Comparison of ENCODE assay signal across 18 cellular contexts in the genomic region with DNA sequence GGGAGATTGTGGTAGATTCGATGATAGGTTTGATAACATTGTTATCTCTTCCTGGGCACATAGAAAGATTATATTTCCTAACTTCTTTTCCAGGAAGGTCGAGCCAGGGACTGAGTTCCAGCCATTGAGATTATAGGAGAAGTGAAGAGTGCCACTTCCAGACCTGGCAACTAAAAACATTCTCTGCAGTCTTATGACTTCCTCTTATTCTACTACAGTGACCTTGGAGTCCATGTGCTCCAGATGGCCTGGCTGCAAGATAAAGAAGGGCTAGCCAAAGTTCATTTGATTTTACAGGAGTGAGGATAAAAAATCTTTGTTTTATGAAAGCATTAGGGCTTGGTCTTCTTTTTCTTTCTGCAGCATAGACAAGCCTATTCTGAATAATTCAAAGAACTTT.
DNase-seq lines count a peak whose midpoint lies in the region; ATAC-seq, FAIRE-seq and TF ChIP-seq lines count a peak whose summit lies in the region.
"Had no signal": no experiment of that assay in that cellular context is flagged by ENCODE, and none has a peak within 500 bp of the region (broad histone marks: within the 10 kb centered on the region; RNA-seq: fewer than 3 reads in every experiment).

No MANE protein-coding gene starts in this region.

- no peak for TF ChIP-seq CTCF in right lobe of liver (IDR thresholded peaks at IDR 0.05)
- no peak for TF ChIP-seq CTCF in HepG2 (CRISPR knock-in tag; IDR thresholded peaks at IDR 0.05)

- POLR2A ChIA-PET in HepG2 (lab: Yijun Ruan, JAX), result no interaction called here

- DNase-seq in right lobe of liver (no peak), HepG2 (ENCODE audit: low spot score) (no peak), cerebellar cortex (ENCODE audit: low spot score) (peak; percentile 80), left lobe of liver (ENCODE audit: low spot score) (no peak), GM19238 (ENCODE audit: insufficient read length, low spot score) (no peak)
- DNase-seq: COR-L47; MG63; NCI-H2029 treated with DMSO at 0.1 percent for 48 hours; NCI-H2227 treated with DMSO at 0.1 percent for 48 hours; NCI-H69; NK-92 treated with Interleukin-12 subunit alpha and Interleukin-12 subunit beta, amount 100 ng/mL, for 24 hours; PC-9; SK-N-SH had no signal

- intact Hi-C loops in right lobe of liver (cut with DNase I) (no loop called here), HepG2 (cut with micrococcal nuclease; ENCODE audit: unreplicated experiment) (loop anchor here (10.0 kb wide), 1 partner anchor 287 kb away; no protein-coding TSS in a partner anchor)

- H3K4me2 ChIP-seq in HepG2 (ENCODE audit: low read depth, low read length), result no peak overlapping the region
- H3K4me2 ChIP-seq: KMS-11, PC-9, SK-N-SH had no signal

- no peak overlapping the region for H3K4me3 ChIP-seq in right lobe of liver
- no peak overlapping the region for H3K4me3 ChIP-seq in HepG2 (replicated peaks in 1 of 3; ENCODE audit: insufficient read depth in 1 of 3, low read depth in 2 of 3, low read length in 3 of 3)
- H3K4me3 ChIP-seq: MG63, PC-9 had no signal

- no peaks in the 10 kb centered on the region for H3K36me3 ChIP-seq in right lobe of liver
- no peaks in the 10 kb centered on the region for H3K36me3 ChIP-seq in HepG2 (replicated peaks in 1 of 2; ENCODE audit: control insufficient read depth in 1 of 2, insufficient read depth in 2 of 2, low read length in 2 of 2)
- H3K36me3 ChIP-seq: MG63 had no signal

- H4K20me1 ChIP-seq in HepG2 (ENCODE audit: insufficient read depth, low read length), result no peaks in the 10 kb centered on the region

- FAIRE-seq in HepG2 (lab: Jason Lieb, UNC), result no peak
- FAIRE-seq: GM12892, H54 had no signal

- H3K9ac ChIP-seq in HepG2 (ENCODE audit: insufficient read depth, low read depth, low read length), result no peak overlapping the region
- H3K9ac ChIP-seq: KMS-11, SK-N-SH had no signal

- H3K4me1 ChIP-seq in right lobe of liver (peaks cover 0 to 21% (median 3%) of the 10 kb centered on the region in 4 donors), HepG2 (ENCODE audit: insufficient read depth, low read length) (peaks cover 6% of the 10 kb centered on the region)

- TF ChIP-seq RAD21 in HepG2 (CRISPR knock-in tag; IDR thresholded peaks at IDR 0.05), result no peak

- no TSS peak for BruUV-seq in HepG2 (replicated peaks; lab: Mats Ljungman, UMichigan)

- ATAC-seq in right lobe of liver (peak in 3 of 4 donors; percentile 27 to 57 (median 41)), HepG2 (no peak), left lobe of liver (peak; percentile 23), GM21381 (IDR thresholded peaks at IDR 0.05; ENCODE audit: unreplicated experiment) (no peak), GM18870 (IDR thresholded peaks at IDR 0.05; ENCODE audit: unreplicated experiment) (no peak)

- H3K79me2 ChIP-seq in HepG2 (ENCODE audit: insufficient read depth, low read length), result no peaks in the 10 kb centered on the region

- H3K9me3 ChIP-seq in right lobe of liver (no peaks in the 10 kb centered on the region), HepG2 (ENCODE audit: low read length) (no peaks in the 10 kb centered on the region)
- H3K9me3 ChIP-seq: MG63, SK-N-SH had no signal

- no peak for TF ChIP-seq EP300 in HepG2 (IDR thresholded peaks at IDR 0.05; ENCODE audit: low read depth in 2 of 2, low read length in 2 of 2)
- TF ChIP-seq EP300 in HepG2 (CRISPR knock-in tag; IDR thresholded peaks at IDR 0.05; ENCODE audit: borderline replicate concordance), result no peak

- CTCF ChIA-PET in HepG2 (lab: Yijun Ruan, JAX; ENCODE audit: low intra/inter-chr PET ratio, low total read pairs), result no interaction called here

- TF ChIP-seq POLR2A in right lobe of liver (IDR thresholded peaks at IDR 0.05), result no peak
- TF ChIP-seq POLR2A in HepG2 (IDR thresholded peaks at IDR 0.05; ENCODE audit: insufficient read depth in 1 of 2, low read depth in 2 of 2, low read length in 2 of 2), result no peak

- no peak overlapping the region for H2AFZ ChIP-seq in HepG2 (ENCODE audit: low read length)
- H2AFZ ChIP-seq: PC-9 had no signal

- H3K27me3 ChIP-seq in right lobe of liver, result no peaks in the 10 kb centered on the region
- no peaks in the 10 kb centered on the region for H3K27me3 ChIP-seq in HepG2 (ENCODE audit: control insufficient read depth in 1 of 2, insufficient read depth in 2 of 2, low read length in 2 of 2)
- H3K27me3 ChIP-seq: MG63 had no signal

- H3K27ac ChIP-seq in right lobe of liver (no peak overlapping the region), HepG2 (ENCODE audit: extremely low read length, insufficient read depth, low read length) (no peak overlapping the region)
- H3K27ac ChIP-seq: KMS-11, PC-9 had no signal

- WGBS in right lobe of liver (ENCODE audit: insufficient coverage, low coverage, low lambda C conversion rate, missing lambda C conversion rate), result 29% methylated on average over 2 of the region's 2 CpGs
- 67% methylated on average over 2 of the region's 2 CpGs for WGBS in HepG2 (ENCODE audit: low lambda C conversion rate)

- in situ Hi-C loops in HepG2 (cut with HindIII; ENCODE audit: extremely low pct_ligation_motif_present, low pct_unique_long_range_greater_than_20kb), result no loop called here

TF ChIP-seq in HepG2, 621 proteins besides CTCF, POLR2A, EP300 and RAD21:
- TF ChIP-seq SCMH1 (CRISPR knock-in tag; IDR thresholded peaks at IDR 0.05; ENCODE audit: borderline replicate concordance) (no peak), TEAD3 (CRISPR knock-in tag; optimal IDR thresholded peaks at IDR 0.05; ENCODE audit: borderline replicate concordance) (no peak), GATA4 (IDR thresholded peaks at IDR 0.05; ENCODE audit: borderline replicate concordance, low read depth) (no peak), RAD51 (IDR thresholded peaks at IDR 0.05; ENCODE audit: borderline replicate concordance) (no peak), CENPT (CRISPR knock-in tag; IDR thresholded peaks at IDR 0.05; ENCODE audit: low read depth) (no peak), ZMYM2 (CRISPR knock-in tag; IDR thresholded peaks at IDR 0.05) (no peak)
- TF ChIP-seq, protein P1, sequence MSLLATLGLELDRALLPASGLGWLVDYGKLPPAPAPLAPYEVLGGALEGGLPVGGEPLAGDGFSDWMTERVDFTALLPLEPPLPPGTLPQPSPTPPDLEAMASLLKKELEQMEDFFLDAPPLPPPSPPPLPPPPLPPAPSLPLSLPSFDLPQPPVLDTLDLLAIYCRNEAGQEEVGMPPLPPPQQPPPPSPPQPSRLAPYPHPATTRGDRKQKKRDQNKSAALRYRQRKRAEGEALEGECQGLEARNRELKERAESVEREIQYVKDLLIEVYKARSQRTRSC (CRISPR knock-in tag; IDR thresholded peaks at IDR 0.05; ENCODE audit: low read depth), result no peak

Comparison
In these comparisons a context has a peak if more than half of its experiments do, and no peak if none do; other contexts are left out.
1. ATAC-seq: peak in right lobe of liver (3 of 4) and left lobe of liver (single experiment); none in HepG2 (single experiment), GM21381 (single experiment) and GM18870 (single experiment).